Comparison of ENCODE assay signal across 34 cellular contexts in genomic region chr19:23099966-23100365, GRCh38. TPM values are rescaled to one million over a fixed set of nuclear protein-coding genes. Genes with fewer than 3 reads are reported as not detected.
"Had no signal": no experiment of that assay in that cellular context is flagged by ENCODE, and none has a peak within 500 bp of the region (broad histone marks: within the 10 kb centered on the region; RNA-seq: fewer than 3 reads in every experiment).

No MANE protein-coding gene starts in this region.

- H3K36me3 Mint-ChIP-seq: activated CD4-positive, alpha-beta memory T cell treated with anti-CD3 and anti-CD28 coated beads for 36 hours; activated naive CD8-positive, alpha-beta T cell treated with anti-CD3 and anti-CD28 coated beads for 36 hours had no signal

- H3K27me3 Mint-ChIP-seq: activated B cell treated with CpG ODN at 0.5 μM for 24 hours; activated CD4-positive, alpha-beta memory T cell treated with anti-CD3 and anti-CD28 coated beads for 36 hours; activated CD4-positive, alpha-beta T cell treated with anti-CD3 and anti-CD28 coated beads, Interleukin-2, amount 10 ng/mL, durations not matched to agents 24 days and 14 days; activated CD8-positive, alpha-beta T cell treated with anti-CD3 and anti-CD28 coated beads for 36 hours; activated naive CD8-positive, alpha-beta T cell treated with anti-CD3 and anti-CD28 coated beads for 36 hours; activated T-helper 17 cell treated with anti-CD3 and anti-CD28 coated beads, Interleukin-2, amount 50 U/mL, for 72 hours; brain; central memory CD8-positive, alpha-beta T cell had no signal

- H3K4me3 Mint-ChIP-seq: activated B cell treated with CpG ODN at 0.5 μM for 24 hours; activated CD4-positive, alpha-beta memory T cell treated with anti-CD3 and anti-CD28 coated beads for 36 hours; activated CD4-positive, alpha-beta T cell treated with anti-CD3 and anti-CD28 coated beads, Interleukin-2, amount 10 ng/mL, durations not matched to agents 24 days and 14 days; activated CD8-positive, alpha-beta T cell treated with anti-CD3 and anti-CD28 coated beads for 36 hours; activated naive CD4-positive, alpha-beta T cell treated with anti-CD3 and anti-CD28 coated beads for 36 hours; activated naive CD8-positive, alpha-beta T cell treated with anti-CD3 and anti-CD28 coated beads for 36 hours; activated T-cell treated with anti-CD3 and anti-CD28 coated beads, Interleukin-2, amount 50 U/mL, for 4 hours; activated T-cell treated with anti-CD3 and anti-CD28 coated beads, Interleukin-2, amount 50 U/mL, for 72 hours; activated T-helper 1 cell treated with anti-CD3 and anti-CD28 coated beads, Interleukin-12 subunit alpha, Interleukin-12 subunit beta, Interleukin-2, Interleukin-4 antibody, amounts not matched to agents 30 ng/mL and 10 ng/mL and 1 ng/mL, durations not matched to agents 14 hours and 24 hours and 36 hours; activated T-helper 17 cell treated with anti-CD3 and anti-CD28 coated beads, Interleukin-2, amount 50 U/mL, for 72 hours; brain; central memory CD8-positive, alpha-beta T cell; T-helper 1 cell treated with Interleukin-12 subunit alpha and Interleukin-12 subunit beta and Interleukin-4 antibody, amounts not matched to agents 30 μg/mL and 1 μg/mL, for 36 hours; T-helper 2 cell treated with Interferon-gamma antibody and Interleukin-4, amounts not matched to agents 5 μg/mL and 100 μg/mL, for 36 hours had no signal

- DNase-seq: activated B cell treated with CpG ODN at 0.5 μM for 24 hours; activated CD4-positive, alpha-beta memory T cell treated with anti-CD3 and anti-CD28 coated beads for 36 hours; activated CD4-positive, alpha-beta T cell treated with anti-CD3 and anti-CD28 coated beads for 4 hours; activated CD4-positive, alpha-beta T cell treated with anti-CD3 and anti-CD28 coated beads, Interleukin-2, amount 10 ng/mL, durations not matched to agents 24 days and 14 days; activated CD4-positive, alpha-beta T cell treated with anti-CD3 and anti-CD28 coated beads, Interleukin-2, amount 50 U/mL, for 1 hour; activated CD4-positive, alpha-beta T cell treated with anti-CD3 and anti-CD28 coated beads, Interleukin-2, amount 50 U/mL, for 4 hours; activated CD4-positive, CD25-positive, alpha-beta regulatory T cell treated with anti-CD3 and anti-CD28 coated beads, Interleukin-2, amount 50 U/mL, for 72 hours; activated CD8-positive, alpha-beta memory T cell treated with anti-CD3 and anti-CD28 coated beads, Interleukin-2, amount 50 U/mL, for 4 hours; activated CD8-positive, alpha-beta T cell treated with anti-CD3 and anti-CD28 coated beads for 36 hours; activated effector memory CD4-positive, alpha-beta T cell treated with anti-CD3 and anti-CD28 coated beads, Interleukin-2, amount 50 U/mL, for 16 hours; activated gamma-delta T cell treated with Interleukin-2 at 50 U/mL for 16 hours; activated naive CD4-positive, alpha-beta T cell; activated naive CD4-positive, alpha-beta T cell treated with anti-CD3 and anti-CD28 coated beads for 36 hours; activated naive CD4-positive, alpha-beta T cell treated with anti-CD3 and anti-CD28 coated beads, Interleukin-2, amount 50 U/mL, for 16 hours; activated naive CD8-positive, alpha-beta T cell treated with anti-CD3 and anti-CD28 coated beads for 36 hours; activated T-cell treated with anti-CD3 and anti-CD28 coated beads for 4 hours; activated T-cell treated with anti-CD3 and anti-CD28 coated beads, Interleukin-2, amount 50 U/mL, for 1 hour; activated T-cell treated with anti-CD3 and anti-CD28 coated beads, Interleukin-2, amount 50 U/mL, for 4 hours; activated T-cell treated with anti-CD3 and anti-CD28 coated beads, Interleukin-2, amount 50 U/mL, for 72 hours; amygdala; anterior cingulate cortex; caudate nucleus; cerebellar nuclear complex; T-helper 1 cell; T-helper 2 cell; T-helper 9 cell had no signal

- H3K27ac Mint-ChIP-seq: activated B cell treated with CpG ODN at 0.5 μM for 24 hours; activated CD4-positive, alpha-beta memory T cell treated with anti-CD3 and anti-CD28 coated beads for 36 hours; activated CD4-positive, alpha-beta T cell treated with anti-CD3 and anti-CD28 coated beads, Interleukin-2, amount 10 ng/mL, durations not matched to agents 24 days and 14 days; activated CD8-positive, alpha-beta T cell treated with anti-CD3 and anti-CD28 coated beads for 36 hours; activated naive CD4-positive, alpha-beta T cell treated with anti-CD3 and anti-CD28 coated beads for 36 hours; activated naive CD4-positive, alpha-beta T cell treated with anti-CD3 and anti-CD28 coated beads, Interleukin-2, amount 50 U/mL, for 72 hours; activated naive CD8-positive, alpha-beta T cell treated with anti-CD3 and anti-CD28 coated beads for 36 hours; activated T-cell treated with anti-CD3 and anti-CD28 coated beads, Interleukin-2, amount 50 U/mL, for 72 hours; activated T-helper 1 cell treated with anti-CD3 and anti-CD28 coated beads, Interleukin-12 subunit alpha, Interleukin-12 subunit beta, Interleukin-2, Interleukin-4 antibody, amounts not matched to agents 30 ng/mL and 10 ng/mL and 1 ng/mL, durations not matched to agents 14 hours and 24 hours and 36 hours; activated T-helper 17 cell treated with anti-CD3 and anti-CD28 coated beads, Interleukin-2, amount 50 U/mL, for 72 hours; brain; T-helper 1 cell treated with Interleukin-12 subunit alpha and Interleukin-12 subunit beta and Interleukin-4 antibody, amounts not matched to agents 30 μg/mL and 1 μg/mL, for 36 hours; T-helper 2 cell treated with Interferon-gamma antibody and Interleukin-4, amounts not matched to agents 5 μg/mL and 100 μg/mL, for 36 hours had no signal

- H3K4me1 Mint-ChIP-seq: activated B cell treated with CpG ODN at 0.5 μM for 24 hours; activated CD4-positive, alpha-beta T cell treated with anti-CD3 and anti-CD28 coated beads, Interleukin-2, amount 10 ng/mL, durations not matched to agents 24 days and 14 days; activated naive CD8-positive, alpha-beta T cell treated with anti-CD3 and anti-CD28 coated beads for 36 hours; activated T-helper 17 cell treated with anti-CD3 and anti-CD28 coated beads, Interleukin-2, amount 50 U/mL, for 72 hours; brain; central memory CD8-positive, alpha-beta T cell had no signal

RNA-seq across cellular contexts. Expression of gene ZNF730, which starts 16.9 kb away (rescaled TPM):
- total RNA-seq: ascending aorta had no signal
